In the genomic region with DNA sequence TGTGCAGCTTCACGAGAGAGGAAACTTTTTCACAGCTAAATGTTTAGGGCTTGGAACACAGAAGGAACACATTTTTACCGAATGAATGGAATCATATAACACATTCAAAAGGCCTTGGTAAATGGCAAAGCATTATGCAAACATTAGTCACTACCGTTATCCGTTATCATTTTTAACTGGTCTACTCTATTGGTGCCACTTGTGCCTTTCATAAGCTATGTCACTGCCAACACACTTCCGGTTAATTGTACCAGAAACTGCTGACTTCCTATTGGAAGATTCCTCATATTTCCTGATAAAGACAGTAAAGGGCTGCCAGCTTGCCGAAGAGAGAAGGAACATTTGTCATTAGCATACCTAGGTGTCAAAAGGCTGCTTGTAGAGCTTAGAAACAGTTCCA, we compare ENCODE assay signal across 1 cellular context.
TF ChIP-seq lines count a peak whose summit lies in the region.

No MANE protein-coding gene starts in this region.

TF ChIP-seq in neural cell, 6 proteins besides CTCF, POLR2A, EP300 and RAD21 (continued from another document):
- TF ChIP-seq, protein P1, sequence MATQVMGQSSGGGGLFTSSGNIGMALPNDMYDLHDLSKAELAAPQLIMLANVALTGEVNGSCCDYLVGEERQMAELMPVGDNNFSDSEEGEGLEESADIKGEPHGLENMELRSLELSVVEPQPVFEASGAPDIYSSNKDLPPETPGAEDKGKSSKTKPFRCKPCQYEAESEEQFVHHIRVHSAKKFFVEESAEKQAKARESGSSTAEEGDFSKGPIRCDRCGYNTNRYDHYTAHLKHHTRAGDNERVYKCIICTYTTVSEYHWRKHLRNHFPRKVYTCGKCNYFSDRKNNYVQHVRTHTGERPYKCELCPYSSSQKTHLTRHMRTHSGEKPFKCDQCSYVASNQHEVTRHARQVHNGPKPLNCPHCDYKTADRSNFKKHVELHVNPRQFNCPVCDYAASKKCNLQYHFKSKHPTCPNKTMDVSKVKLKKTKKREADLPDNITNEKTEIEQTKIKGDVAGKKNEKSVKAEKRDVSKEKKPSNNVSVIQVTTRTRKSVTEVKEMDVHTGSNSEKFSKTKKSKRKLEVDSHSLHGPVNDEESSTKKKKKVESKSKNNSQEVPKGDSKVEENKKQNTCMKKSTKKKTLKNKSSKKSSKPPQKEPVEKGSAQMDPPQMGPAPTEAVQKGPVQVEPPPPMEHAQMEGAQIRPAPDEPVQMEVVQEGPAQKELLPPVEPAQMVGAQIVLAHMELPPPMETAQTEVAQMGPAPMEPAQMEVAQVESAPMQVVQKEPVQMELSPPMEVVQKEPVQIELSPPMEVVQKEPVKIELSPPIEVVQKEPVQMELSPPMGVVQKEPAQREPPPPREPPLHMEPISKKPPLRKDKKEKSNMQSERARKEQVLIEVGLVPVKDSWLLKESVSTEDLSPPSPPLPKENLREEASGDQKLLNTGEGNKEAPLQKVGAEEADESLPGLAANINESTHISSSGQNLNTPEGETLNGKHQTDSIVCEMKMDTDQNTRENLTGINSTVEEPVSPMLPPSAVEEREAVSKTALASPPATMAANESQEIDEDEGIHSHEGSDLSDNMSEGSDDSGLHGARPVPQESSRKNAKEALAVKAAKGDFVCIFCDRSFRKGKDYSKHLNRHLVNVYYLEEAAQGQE (IDR thresholded peaks at IDR 0.05; ENCODE audit: borderline replicate concordance): no peak
- TF ChIP-seq EZH2 (IDR thresholded peaks at IDR 0.05; ENCODE audit: borderline replicate concordance, insufficient read depth, low read length, poor library complexity, severe bottlenecking): no peak
